Comparison of ENCODE assay signal across 33 cellular contexts in the genomic region with DNA sequence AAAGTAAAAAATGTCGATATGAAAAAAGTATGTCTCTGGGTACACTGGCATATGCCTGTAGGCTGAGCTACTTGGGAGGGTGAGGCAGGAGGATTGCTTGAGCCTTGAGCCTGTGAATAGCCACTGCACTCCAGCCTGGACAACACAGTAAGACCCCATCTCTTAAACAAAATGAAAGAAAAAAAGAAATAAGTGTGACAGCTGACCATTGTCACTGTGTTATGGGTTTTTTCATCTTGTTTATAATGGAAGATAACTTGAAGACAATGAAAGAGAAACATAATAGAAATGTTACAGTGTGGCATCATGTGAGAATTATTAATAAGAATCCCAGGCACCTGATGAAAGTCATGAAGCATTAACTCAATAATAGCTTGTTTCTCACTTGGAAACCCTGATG.
"Had no signal": no experiment of that assay in that cellular context is flagged by ENCODE, and none has a peak within 500 bp of the region (broad histone marks: within the 10 kb centered on the region; RNA-seq: fewer than 3 reads in every experiment).

No MANE protein-coding gene starts in this region.

- H3K9me3 ChIP-seq: gastrocnemius medialis had no signal

- H3K4me3 Mint-ChIP-seq: activated CD4-positive, alpha-beta memory T cell treated with anti-CD3 and anti-CD28 coated beads for 36 hours; activated CD4-positive, alpha-beta T cell treated with anti-CD3 and anti-CD28 coated beads for 36 hours; activated CD4-positive, alpha-beta T cell treated with anti-CD3 and anti-CD28 coated beads, Interleukin-2, amount 10 ng/mL, durations not matched to agents 24 days and 14 days; activated naive CD4-positive, alpha-beta T cell treated with anti-CD3 and anti-CD28 coated beads, Interleukin-2, amount 10 ng/mL, durations not matched to agents 7 days and 5 days; activated naive CD8-positive, alpha-beta T cell treated with anti-CD3 and anti-CD28 coated beads, Interleukin-2, amount 10 ng/mL, durations not matched to agents 7 days and 5 days; activated T-cell treated with anti-CD3 and anti-CD28 coated beads, Interleukin-2, amount 50 U/mL, for 4 hours; activated T-helper 1 cell treated with anti-CD3 and anti-CD28 coated beads, Interleukin-12 subunit alpha, Interleukin-12 subunit beta, Interleukin-2, Interleukin-4 antibody, amounts not matched to agents 30 ng/mL and 10 ng/mL and 1 ng/mL, durations not matched to agents 14 hours and 24 hours and 36 hours; brain; effector memory CD8-positive, alpha-beta T cell; T-helper 17 cell; T-helper 2 cell treated with Interferon-gamma antibody and Interleukin-4, amounts not matched to agents 5 μg/mL and 100 μg/mL, for 36 hours had no signal

- DNase-seq: activated CD4-positive, alpha-beta memory T cell treated with anti-CD3 and anti-CD28 coated beads for 36 hours; activated CD4-positive, alpha-beta T cell treated with anti-CD3 and anti-CD28 coated beads for 36 hours; activated CD4-positive, alpha-beta T cell treated with anti-CD3 and anti-CD28 coated beads, Interleukin-2, amount 10 ng/mL, durations not matched to agents 24 days and 14 days; activated CD4-positive, CD25-positive, alpha-beta regulatory T cell; activated CD4-positive, CD25-positive, alpha-beta regulatory T cell treated with anti-CD3 and anti-CD28 coated beads, Interleukin-2, amount 50 U/mL, for 72 hours; activated CD8-positive, alpha-beta memory T cell treated with anti-CD3 and anti-CD28 coated beads, Interleukin-2, amount 50 U/mL, for 48 hours; activated gamma-delta T cell; activated naive CD4-positive, alpha-beta T cell; activated naive CD4-positive, alpha-beta T cell treated with anti-CD3 and anti-CD28 coated beads, Interleukin-2, amount 10 ng/mL, durations not matched to agents 7 days and 5 days; activated naive CD8-positive, alpha-beta T cell treated with anti-CD3 and anti-CD28 coated beads, Interleukin-2, amount 10 ng/mL, durations not matched to agents 7 days and 5 days; activated T-cell treated with anti-CD3 and anti-CD28 coated beads for 4 hours; activated T-cell treated with anti-CD3 and anti-CD28 coated beads, Interleukin-2, amount 50 U/mL, for 4 hours; cortex of kidney; dermis blood vessel endothelial cell; effector CD4-positive, alpha-beta T cell; effector memory CD8-positive, alpha-beta T cell; erythroblast; foreskin keratinocyte; gastrocnemius medialis; glutamatergic neuron; heart left ventricle; T-helper 1 cell; T-helper 17 cell; T1000; WERI-Rb-1 had no signal

- ATAC-seq: activated CD4-positive, alpha-beta T cell treated with anti-CD3 and anti-CD28 coated beads for 36 hours; activated naive CD4-positive, alpha-beta T cell treated with anti-CD3 and anti-CD28 coated beads, Interleukin-2, amount 50 U/mL, for 72 hours; activated T-cell treated with anti-CD3 and anti-CD28 coated beads, Interleukin-2, amount 50 U/mL, for 4 hours; effector memory CD8-positive, alpha-beta T cell; foreskin keratinocyte; gastrocnemius medialis; heart left ventricle; T-helper 17 cell had no signal

- H3K27ac ChIP-seq: ascending aorta, breast epithelium, cardiac muscle cell, esophagus muscularis mucosa, foreskin keratinocyte, gastrocnemius medialis, heart left ventricle, WERI-Rb-1 had no signal

- H3K4me1 ChIP-seq: ascending aorta, breast epithelium, esophagus muscularis mucosa, foreskin keratinocyte, gastrocnemius medialis, heart left ventricle had no signal

- H3K4me1 Mint-ChIP-seq: activated CD4-positive, alpha-beta T cell treated with anti-CD3 and anti-CD28 coated beads for 36 hours; activated CD4-positive, alpha-beta T cell treated with anti-CD3 and anti-CD28 coated beads, Interleukin-2, amount 10 ng/mL, durations not matched to agents 24 days and 14 days; activated naive CD4-positive, alpha-beta T cell treated with anti-CD3 and anti-CD28 coated beads, Interleukin-2, amount 10 ng/mL, durations not matched to agents 7 days and 5 days; activated naive CD8-positive, alpha-beta T cell treated with anti-CD3 and anti-CD28 coated beads, Interleukin-2, amount 10 ng/mL, durations not matched to agents 7 days and 5 days had no signal

- H3K36me3 Mint-ChIP-seq: brain had no signal

- H3K27me3 ChIP-seq: ascending aorta, cardiac muscle cell, esophagus muscularis mucosa, foreskin keratinocyte, gastrocnemius medialis had no signal

- H3K27ac Mint-ChIP-seq: activated CD4-positive, alpha-beta memory T cell treated with anti-CD3 and anti-CD28 coated beads for 36 hours; activated CD4-positive, alpha-beta T cell treated with anti-CD3 and anti-CD28 coated beads for 36 hours; activated CD4-positive, alpha-beta T cell treated with anti-CD3 and anti-CD28 coated beads, Interleukin-2, amount 10 ng/mL, durations not matched to agents 24 days and 14 days; activated naive CD4-positive, alpha-beta T cell treated with anti-CD3 and anti-CD28 coated beads, Interleukin-2, amount 10 ng/mL, durations not matched to agents 7 days and 5 days; activated naive CD8-positive, alpha-beta T cell treated with anti-CD3 and anti-CD28 coated beads, Interleukin-2, amount 10 ng/mL, durations not matched to agents 7 days and 5 days; activated T-helper 1 cell treated with anti-CD3 and anti-CD28 coated beads, Interleukin-12 subunit alpha, Interleukin-12 subunit beta, Interleukin-2, Interleukin-4 antibody, amounts not matched to agents 30 ng/mL and 10 ng/mL and 1 ng/mL, durations not matched to agents 14 hours and 24 hours and 36 hours; brain; T-helper 2 cell treated with Interferon-gamma antibody and Interleukin-4, amounts not matched to agents 5 μg/mL and 100 μg/mL, for 36 hours had no signal

- H3K36me3 ChIP-seq: ascending aorta, breast epithelium, cardiac muscle cell, gastrocnemius medialis, WERI-Rb-1 had no signal

- H3K4me3 ChIP-seq: ascending aorta, breast epithelium, cardiac muscle cell, esophagus muscularis mucosa, gastrocnemius medialis, heart left ventricle had no signal

- H3K9me3 Mint-ChIP-seq: activated CD4-positive, alpha-beta memory T cell treated with anti-CD3 and anti-CD28 coated beads for 36 hours; activated CD4-positive, alpha-beta T cell treated with anti-CD3 and anti-CD28 coated beads, Interleukin-2, amount 10 ng/mL, durations not matched to agents 24 days and 14 days; activated T-cell treated with anti-CD3 and anti-CD28 coated beads, Interleukin-2, amount 50 U/mL, for 4 hours; activated T-helper 1 cell treated with anti-CD3 and anti-CD28 coated beads, Interleukin-12 subunit alpha, Interleukin-12 subunit beta, Interleukin-2, Interleukin-4 antibody, amounts not matched to agents 30 ng/mL and 10 ng/mL and 1 ng/mL, durations not matched to agents 14 hours and 24 hours and 36 hours; effector memory CD8-positive, alpha-beta T cell had no signal

- H3K27me3 Mint-ChIP-seq: activated CD4-positive, alpha-beta memory T cell treated with anti-CD3 and anti-CD28 coated beads for 36 hours; activated CD4-positive, alpha-beta T cell treated with anti-CD3 and anti-CD28 coated beads for 36 hours; activated CD4-positive, alpha-beta T cell treated with anti-CD3 and anti-CD28 coated beads, Interleukin-2, amount 10 ng/mL, durations not matched to agents 24 days and 14 days; activated naive CD4-positive, alpha-beta T cell treated with anti-CD3 and anti-CD28 coated beads, Interleukin-2, amount 10 ng/mL, durations not matched to agents 7 days and 5 days; activated naive CD8-positive, alpha-beta T cell treated with anti-CD3 and anti-CD28 coated beads, Interleukin-2, amount 10 ng/mL, durations not matched to agents 7 days and 5 days; effector memory CD8-positive, alpha-beta T cell; T-helper 17 cell had no signal
